16 cellular contexts compared by ENCODE assay signal in the genomic region with DNA sequence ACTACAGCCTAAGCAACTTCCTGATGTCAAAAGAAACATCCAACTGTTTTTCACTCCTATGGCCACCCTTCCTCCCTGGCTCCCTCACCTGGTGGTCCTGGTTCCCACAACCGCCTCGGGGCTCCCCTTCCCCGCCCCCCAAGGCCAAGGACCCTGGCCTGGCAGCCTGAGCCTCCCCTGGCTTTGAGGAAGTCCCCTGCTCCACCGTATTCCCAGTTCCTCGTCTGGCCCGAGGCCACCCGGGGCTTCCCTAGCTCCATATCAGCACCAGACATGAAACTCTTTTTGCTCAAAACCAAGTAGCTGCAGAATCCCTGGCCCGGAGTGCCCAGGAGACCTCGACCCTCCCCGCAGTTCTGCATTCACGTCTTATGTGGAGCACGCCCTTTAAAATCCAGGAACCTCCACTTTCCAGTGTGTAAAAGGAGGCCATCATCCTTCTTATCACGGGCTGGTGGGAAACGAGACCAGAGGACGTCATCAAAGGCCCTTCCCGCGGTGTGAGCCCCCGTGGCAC.
A peak's percentile ranks its signal among the peaks of the same experiment; 100 is the strongest.
DNase-seq lines count a peak whose midpoint lies in the region; ATAC-seq, FAIRE-seq and TF ChIP-seq lines count a peak whose summit lies in the region.
"Had no signal": no experiment of that assay in that cellular context is flagged by ENCODE, and none has a peak within 500 bp of the region (broad histone marks: within the 10 kb centered on the region; RNA-seq: fewer than 3 reads in every experiment).

No MANE protein-coding gene starts in this region.

- no peak for TF ChIP-seq EP300 in gastroesophageal sphincter (IDR thresholded peaks at IDR 0.05)

- TF ChIP-seq POLR2A in gastroesophageal sphincter (IDR thresholded peaks at IDR 0.05) = no peak

- no peaks in the 10 kb centered on the region for H3K9me3 Mint-ChIP-seq in natural killer cell treated with Interleukin-12 subunit alpha and Interleukin-12 subunit beta and Interleukin-15 and Interleukin-18, amount 100 ng/mL, for 72 hours
- H3K9me3 Mint-ChIP-seq in natural killer cell (no peaks in the 10 kb centered on the region), T-cell (no peaks in the 10 kb centered on the region)
- H3K9me3 Mint-ChIP-seq: activated naive CD4-positive, alpha-beta T cell treated with anti-CD3 and anti-CD28 coated beads for 36 hours had no signal

- intact Hi-C loops in natural killer cell (cut with micrococcal nuclease) (no loop called here), pancreas (cut with DNase I) (no loop called here), aorta (cut with DNase I) (no loop called here)

- CTCF ChIA-PET in T-cell (lab: Charles Lee) = no interaction called here

- no peak overlapping the region for H3K4me3 ChIP-seq in gastroesophageal sphincter
- H3K4me3 ChIP-seq in pancreas = no peak overlapping the region
- H3K4me3 ChIP-seq in aorta (ENCODE audit: low read length in 2 of 2) = no peak overlapping the region
- H3K4me3 ChIP-seq: mucosa of descending colon, PC-9 had no signal

- no peak for FAIRE-seq in pancreas (lab: Jason Lieb, UNC)

- 80% methylated on average over 1 of the region's 18 CpGs; no CpG with 5 or more reads in 1 of the 2 donors for WGBS in gastroesophageal sphincter (ENCODE audit: low coverage in 1 of 2), 2 donors
- WGBS in pancreas, 2 donors = 85 to 87% methylated on average over 18 of the region's 18 CpGs
- 92 to 93% methylated on average over 18 of the region's 18 CpGs for WGBS in aorta, 2 donors

- H3K27me3 Mint-ChIP-seq in natural killer cell treated with Interleukin-12 subunit alpha and Interleukin-12 subunit beta and Interleukin-15 and Interleukin-18, amount 100 ng/mL, for 72 hours = no peaks in the 10 kb centered on the region
- no peaks in the 10 kb centered on the region for H3K27me3 Mint-ChIP-seq in natural killer cell (ENCODE audit: low read depth in 2 of 2)
- no peaks in the 10 kb centered on the region for H3K27me3 Mint-ChIP-seq in T-cell

- peak overlapping the region; percentile 18 to 58 for H3K27ac Mint-ChIP-seq in natural killer cell treated with Interleukin-12 subunit alpha and Interleukin-12 subunit beta and Interleukin-15 and Interleukin-18, amount 100 ng/mL, for 72 hours
- H3K27ac Mint-ChIP-seq in natural killer cell (no peak overlapping the region), T-cell (peak overlapping the region in 1 of 2 donors; percentile 39)
- H3K27ac Mint-ChIP-seq: activated naive CD4-positive, alpha-beta T cell treated with anti-CD3 and anti-CD28 coated beads for 36 hours had no signal

- no peak for ATAC-seq in natural killer cell treated with Interleukin-12 subunit alpha and Interleukin-12 subunit beta and Interleukin-15 and Interleukin-18, amount 100 ng/mL, for 72 hours
- ATAC-seq in natural killer cell = no peak
- no peak for ATAC-seq in gastroesophageal sphincter
- ATAC-seq in pancreas = peak in 2 of 4 donors; percentile 8 to 22
- ATAC-seq in aorta (ENCODE audit: low FRiP score) = no peak
- ATAC-seq in T-cell (replicated peaks in 1 of 4) = no peak
- ATAC-seq: mucosa of descending colon had no signal

- H3K4me1 Mint-ChIP-seq in natural killer cell treated with Interleukin-12 subunit alpha and Interleukin-12 subunit beta and Interleukin-15 and Interleukin-18, amount 100 ng/mL, for 72 hours (ENCODE audit: low read depth in 2 of 2) = peaks cover 20 to 30% of the 10 kb centered on the region in 2 donors
- H3K4me1 Mint-ChIP-seq in natural killer cell = peaks cover 18 to 49% of the 10 kb centered on the region in 2 donors
- H3K4me1 Mint-ChIP-seq in T-cell = peaks cover 21 to 48% (median 38%) of the 10 kb centered on the region in 3 donors

- H3K36me3 Mint-ChIP-seq in natural killer cell treated with Interleukin-12 subunit alpha and Interleukin-12 subunit beta and Interleukin-15 and Interleukin-18, amount 100 ng/mL, for 72 hours = no peaks in the 10 kb centered on the region
- H3K36me3 Mint-ChIP-seq in natural killer cell (no peaks in the 10 kb centered on the region), T-cell (no peaks in the 10 kb centered on the region)

- TF ChIP-seq CTCF in natural killer cell (IDR thresholded peaks at IDR 0.05) (no peak), gastroesophageal sphincter (IDR thresholded peaks at IDR 0.05) (no peak), pancreas (IDR thresholded peaks at IDR 0.05) (no peak)

- H3K27ac ChIP-seq in gastroesophageal sphincter = peak overlapping the region in 3 of 4 donors; percentile 25 to 57 (median 26)
- peak overlapping the region in 3 of 4 donors; percentile 4 to 69 (median 23) for H3K27ac ChIP-seq in pancreas
- no peak overlapping the region for H3K27ac ChIP-seq in aorta (ENCODE audit: low read depth in 1 of 2, low read length in 2 of 2)
- H3K27ac ChIP-seq: parathyroid adenoma, PC-9 had no signal

- H3K9me3 ChIP-seq in gastroesophageal sphincter (no peaks in the 10 kb centered on the region), pancreas (no peaks in the 10 kb centered on the region), aorta (ENCODE audit: control insufficient read depth, low read length) (no peaks in the 10 kb centered on the region)
- H3K9me3 ChIP-seq: mucosa of descending colon had no signal

- H3K27me3 ChIP-seq in gastroesophageal sphincter = no peaks in the 10 kb centered on the region
- H3K27me3 ChIP-seq in pancreas = no peaks in the 10 kb centered on the region
- no peaks in the 10 kb centered on the region for H3K27me3 ChIP-seq in aorta (ENCODE audit: control insufficient read depth in 1 of 2, insufficient read depth in 2 of 2, low read length in 1 of 2)

- H3K4me1 ChIP-seq in gastroesophageal sphincter (peaks cover 0 to 40% (median 14%) of the 10 kb centered on the region in 3 donors), pancreas (peaks cover 3 to 11% (median 8%) of the 10 kb centered on the region in 3 donors), aorta (ENCODE audit: control insufficient read depth in 1 of 2, insufficient read depth in 2 of 2, low read length in 2 of 2) (no peaks in the 10 kb centered on the region)

- POLR2A ChIA-PET in T-cell (lab: Charles Lee) = no interaction called here

- H3K36me3 ChIP-seq in gastroesophageal sphincter (no peaks in the 10 kb centered on the region), pancreas (no peaks in the 10 kb centered on the region), aorta (ENCODE audit: control insufficient read depth in 1 of 2, insufficient read depth in 2 of 2, low read length in 1 of 2) (no peaks in the 10 kb centered on the region)

- no peak overlapping the region for H3K4me3 Mint-ChIP-seq in natural killer cell treated with Interleukin-12 subunit alpha and Interleukin-12 subunit beta and Interleukin-15 and Interleukin-18, amount 100 ng/mL, for 72 hours
- H3K4me3 Mint-ChIP-seq in natural killer cell = no peak overlapping the region
- no peak overlapping the region for H3K4me3 Mint-ChIP-seq in T-cell
- H3K4me3 Mint-ChIP-seq: activated naive CD4-positive, alpha-beta T cell treated with anti-CD3 and anti-CD28 coated beads for 36 hours had no signal

- no peak for DNase-seq in natural killer cell treated with Interleukin-12 subunit alpha and Interleukin-12 subunit beta and Interleukin-15 and Interleukin-18, amount 100 ng/mL, for 72 hours (ENCODE audit: low spot score)
- no peak for DNase-seq in natural killer cell
- peak in 1 of 6 donors; percentile 54 for DNase-seq in pancreas
- peak; percentile 61 to 66 for DNase-seq in aorta
- no peak for DNase-seq in GM19238 (ENCODE audit: insufficient read length, low spot score)
- no peak for DNase-seq in T-cell
- no peak for DNase-seq in SHP77 treated with DMSO at 0.1 percent for 48 hours (lab: John Stamatoyannopoulos, UW)
- DNase-seq: activated naive CD4-positive, alpha-beta T cell treated with anti-CD3 and anti-CD28 coated beads for 36 hours; dermis blood vessel endothelial cell; NCI-H1092; NCI-H748 treated with DMSO at 0.1 percent for 48 hours; PC-9; stimulated activated naive CD4-positive, alpha-beta T cell treated with Interleukin-2 at 50 U/mL for 16 hours had no signal

Comparison
In these comparisons a context has a peak if more than half of its experiments do, and no peak if none do; other contexts are left out.
1. H3K27ac Mint-ChIP-seq: peak in natural killer cell treated with Interleukin-12 subunit alpha and Interleukin-12 subunit beta and Interleukin-15 and Interleukin-18, amount 100 ng/mL, for 72 hours (2 of 2); none in natural killer cell (0 of 2).
2. DNase-seq: peak in aorta (2 of 2); none in natural killer cell treated with Interleukin-12 subunit alpha and Interleukin-12 subunit beta and Interleukin-15 and Interleukin-18, amount 100 ng/mL, for 72 hours (single experiment), natural killer cell (single experiment), GM19238 (single experiment), T-cell (0 of 34) and SHP77 treated with DMSO at 0.1 percent for 48 hours (single experiment).
3. H3K27ac ChIP-seq: peak in gastroesophageal sphincter (3 of 4) and pancreas (3 of 4); none in aorta (0 of 2).